22 cellular contexts compared by ENCODE assay signal in genomic region chrX:23478056-23478455, GRCh38.
DNase-seq lines count a peak whose midpoint lies in the region; ATAC-seq, FAIRE-seq and TF ChIP-seq lines count a peak whose summit lies in the region.
"Had no signal": no experiment of that assay in that cellular context is flagged by ENCODE, and none has a peak within 500 bp of the region (broad histone marks: within the 10 kb centered on the region; RNA-seq: fewer than 3 reads in every experiment).

No MANE protein-coding gene starts in this region.

- H3K27me3 ChIP-seq in bronchial epithelial cell (ENCODE audit: control insufficient read depth, insufficient read depth, low read length) = no peaks in the 10 kb centered on the region

- no peaks in the 10 kb centered on the region for H3K36me3 ChIP-seq in bronchial epithelial cell (ENCODE audit: control insufficient read depth, insufficient read depth, low read length)

- no peak for ATAC-seq in GM21528 (IDR thresholded peaks at IDR 0.05; ENCODE audit: low FRiP score, unreplicated experiment)
- ATAC-seq in HG02938 (IDR thresholded peaks at IDR 0.05; ENCODE audit: unreplicated experiment) = no peak
- ATAC-seq: SK-N-SH treated with all-trans-retinoic acid at 6 μM for 48 hours had no signal

- DNase-seq in ELR (ENCODE audit: low read depth) (peak; percentile 55), M059J (ENCODE audit: low read depth) (peak; percentile 51), bronchial epithelial cell (ENCODE audit: low read depth) (peak; percentile 0), kidney tubule cell (ENCODE audit: low spot score) (peak; percentile 6), islet precursor cell (no peak)
- DNase-seq in stimulated activated CD4-positive, alpha-beta T cell treated with anti-CD3 and anti-CD28 coated beads, Interleukin-2, amount 100 ng/mL, for 48 hours = no peak
- DNase-seq: ACHN, AML-193, COR-L47, GOT3, IMR-90, Kasumi-1, NCI-H187 treated with DMSO at 0.1 percent for 48 hours, NCI-H2171, NCI-H446 treated with DMSO at 0.1 percent for 48 hours, NCI-H748 treated with DMSO at 0.1 percent for 48 hours, PC-9, SHP77 treated with DMSO at 0.1 percent for 48 hours, T-helper 1 cell had no signal

- FAIRE-seq in bronchial epithelial cell (lab: Jason Lieb, UNC) = no peak

- H3K4me3 ChIP-seq in bronchial epithelial cell (ENCODE audit: low read depth, low read length) = no peak overlapping the region
- H3K4me3 ChIP-seq: PC-9 had no signal

- TF ChIP-seq CTCF in bronchial epithelial cell (IDR thresholded peaks at IDR 0.05; ENCODE audit: insufficient read depth, low read length, severe bottlenecking) = no peak

Comparison
In these comparisons a context has a peak if more than half of its experiments do, and no peak if none do; other contexts are left out.
1. DNase-seq: peak in ELR (single experiment), M059J (single experiment), bronchial epithelial cell (single experiment) and kidney tubule cell (single experiment); none in islet precursor cell (single experiment) and stimulated activated CD4-positive, alpha-beta T cell treated with anti-CD3 and anti-CD28 coated beads, Interleukin-2, amount 100 ng/mL, for 48 hours (0 of 2).